ENCODE assay signal across 3 cellular contexts in genomic region chr20:556984-557383, GRCh38.
"Had no signal": no experiment of that assay in that cellular context is flagged by ENCODE, and none has a peak within 500 bp of the region (broad histone marks: within the 10 kb centered on the region; RNA-seq: fewer than 3 reads in every experiment).

No MANE protein-coding gene starts in this region.

- H3K4me3 ChIP-seq: GM12878 had no signal

- DNase-seq: GDM1, GF-D8 had no signal
